16 cellular contexts compared by ENCODE assay signal in the genomic region with DNA sequence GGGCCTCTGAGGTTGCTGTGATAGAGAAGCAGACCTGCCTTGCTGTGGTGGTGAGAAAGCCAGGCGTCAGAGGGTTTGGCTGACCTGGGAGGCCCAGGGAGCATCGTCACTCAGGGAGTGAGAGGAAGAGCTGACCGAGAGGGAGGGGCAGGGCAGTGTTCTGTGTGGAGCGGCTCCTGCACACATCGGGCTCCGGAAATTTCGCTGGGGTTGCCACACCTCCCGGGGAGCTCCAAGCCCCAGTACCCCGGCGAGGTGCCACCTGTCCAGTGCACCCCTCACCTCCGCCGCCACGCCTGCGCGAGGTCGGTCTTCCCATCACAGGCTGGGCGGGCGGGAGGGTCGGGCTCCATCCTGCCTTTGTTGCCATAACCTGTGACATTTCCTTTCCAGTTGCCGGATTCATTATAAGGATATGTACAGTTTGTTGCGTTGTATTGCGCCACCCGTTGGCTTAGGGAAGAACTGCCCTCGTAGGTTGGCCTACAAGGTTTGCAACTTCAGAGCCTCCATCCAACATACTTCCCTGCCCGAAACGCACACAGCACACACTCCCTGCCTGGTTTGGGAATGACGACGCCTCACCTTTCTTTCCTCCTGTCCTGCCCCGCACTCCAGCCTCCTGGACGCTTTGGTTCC.
DNase-seq lines count a peak whose midpoint lies in the region; ATAC-seq and TF ChIP-seq lines count a peak whose summit lies in the region.
"Had no signal": no experiment of that assay in that cellular context is flagged by ENCODE, and none has a peak within 500 bp of the region (broad histone marks: within the 10 kb centered on the region; RNA-seq: fewer than 3 reads in every experiment).

No MANE protein-coding gene starts in this region.

- H3K9me3 ChIP-seq in spleen = no peaks in the 10 kb centered on the region
- H3K9me3 ChIP-seq in effector memory CD4-positive, alpha-beta T cell (ENCODE audit: control insufficient read depth, low read length) = no peaks in the 10 kb centered on the region
- H3K9me3 ChIP-seq: vagina had no signal

- H3K4me1 ChIP-seq in spleen = no peaks in the 10 kb centered on the region
- no peaks in the 10 kb centered on the region for H3K4me1 ChIP-seq in effector memory CD4-positive, alpha-beta T cell (ENCODE audit: control insufficient read depth, insufficient read depth, low read length, poor library complexity, severe bottlenecking)
- H3K4me1 ChIP-seq: vagina had no signal

- 72 to 89% (median 79%) methylated on average over 23 to 30 of the region's 30 CpGs for WGBS in spleen, 5 donors

- peak; percentile 15 for DNase-seq in activated CD8-positive, alpha-beta memory T cell treated with anti-CD3 and anti-CD28 coated beads for 24 hours
- DNase-seq in activated CD8-positive, alpha-beta memory T cell treated with anti-CD3 and anti-CD28 coated beads, Interleukin-2, amount 50 U/mL, for 4 hours = no peak
- DNase-seq in NAMALWA (ENCODE audit: low spot score) (peak; percentile 12), dermis blood vessel endothelial cell (peak; percentile 15), spleen (peak; percentile 47), KBM-7 (no peak), omental fat pad (ENCODE audit: low spot score) (no peak)
- DNase-seq in effector memory CD4-positive, alpha-beta T cell = no peak
- DNase-seq: activated B cell treated with CpG ODN at 0.5 μM for 24 hours, AML-193, GOT3, NCI-H2227 treated with DMSO at 0.1 percent for 48 hours, SHP77 treated with DMSO at 0.1 percent for 48 hours had no signal

- H3K27ac ChIP-seq in spleen = no peak overlapping the region
- no peak overlapping the region for H3K27ac ChIP-seq in effector memory CD4-positive, alpha-beta T cell (ENCODE audit: insufficient read depth, low read length, poor library complexity, severe bottlenecking)
- H3K27ac ChIP-seq: cardiac muscle cell, vagina had no signal

- ATAC-seq in omental fat pad (ENCODE audit: low FRiP score) = no peak

- no peak overlapping the region for H3K4me3 ChIP-seq in spleen
- H3K4me3 ChIP-seq in effector memory CD4-positive, alpha-beta T cell (ENCODE audit: insufficient read depth, low read depth, low read length, poor library complexity, severe bottlenecking) = no peak overlapping the region
- H3K4me3 ChIP-seq: cardiac muscle cell, smooth muscle cell, vagina had no signal

- H3K27me3 ChIP-seq in spleen (replicated peaks in 1 of 7) = peaks cover 0 to 30% (median 0%) of the 10 kb centered on the region in 7 donors
- no peaks in the 10 kb centered on the region for H3K27me3 ChIP-seq in effector memory CD4-positive, alpha-beta T cell (replicated peaks; ENCODE audit: control insufficient read depth, insufficient read depth, low read length, poor library complexity, severe bottlenecking)
- H3K27me3 ChIP-seq: cardiac muscle cell, vagina had no signal

- intact Hi-C loops in spleen (cut with DNase I; ENCODE audit: low total_unique reads) = no loop called here

- TF ChIP-seq CTCF in spleen (IDR thresholded peaks at IDR 0.05 in 8 of 11, conservative IDR thresholded peaks at IDR 0.05 in 3 of 11) (no peak), omental fat pad (IDR thresholded peaks at IDR 0.05) (no peak)

- no peak for TF ChIP-seq POLR2A in spleen (IDR thresholded peaks at IDR 0.05)

- in situ Hi-C loops in KBM-7 (cut with MboI; ENCODE audit: low pct_unique_long_range_greater_than_20kb, low sequenced_read_pairs) = no loop called here

- H3K36me3 ChIP-seq in spleen = no peaks in the 10 kb centered on the region
- H3K36me3 ChIP-seq in effector memory CD4-positive, alpha-beta T cell (ENCODE audit: control insufficient read depth, insufficient read depth, low read length) = no peaks in the 10 kb centered on the region
- H3K36me3 ChIP-seq: cardiac muscle cell, vagina had no signal

Comparison
In these comparisons a context has a peak if more than half of its experiments do, and no peak if none do; other contexts are left out.
1. DNase-seq: peak in activated CD8-positive, alpha-beta memory T cell treated with anti-CD3 and anti-CD28 coated beads for 24 hours (single experiment), NAMALWA (single experiment), dermis blood vessel endothelial cell (single experiment) and spleen (single experiment); none in activated CD8-positive, alpha-beta memory T cell treated with anti-CD3 and anti-CD28 coated beads, Interleukin-2, amount 50 U/mL, for 4 hours (single experiment), effector memory CD4-positive, alpha-beta T cell (0 of 3), KBM-7 (single experiment) and omental fat pad (single experiment).